ENCODE assay signal across 8 cellular contexts in the genomic region with DNA sequence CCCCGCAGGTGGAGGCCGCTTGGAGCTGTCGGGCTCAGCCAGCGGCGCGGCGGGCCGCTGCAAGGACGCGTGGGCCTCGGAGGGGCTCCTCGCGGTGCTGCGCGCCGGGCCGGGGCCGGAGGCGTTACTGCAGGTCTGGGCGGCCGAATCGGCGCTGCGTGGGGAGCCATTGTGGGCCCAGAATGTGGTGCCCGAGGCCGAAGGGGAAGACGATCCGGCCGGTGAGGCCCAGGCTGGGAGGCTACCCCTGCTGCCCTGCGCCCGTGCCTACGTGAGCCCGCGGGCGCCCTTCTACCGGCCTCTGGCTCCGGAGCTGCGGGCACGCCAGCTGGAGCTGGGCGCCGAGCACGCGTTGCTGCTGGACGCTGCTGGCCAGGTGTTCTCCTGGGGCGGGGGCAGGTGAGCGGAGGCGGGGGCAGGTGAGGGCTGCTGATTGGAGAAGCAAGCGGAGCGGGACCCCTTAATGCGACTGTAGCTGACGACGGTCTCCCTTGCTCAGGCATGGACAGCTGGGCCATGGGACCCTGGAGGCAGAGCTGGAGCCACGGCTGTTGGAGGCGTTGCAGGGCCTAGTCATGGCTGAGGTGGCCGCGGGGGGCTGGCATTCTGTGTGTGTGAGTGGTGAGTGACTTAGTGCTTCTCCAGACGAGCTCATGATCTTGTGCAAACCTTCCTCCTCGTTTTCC. TPM values are rescaled to one million over a fixed set of nuclear protein-coding genes. Genes with fewer than 3 reads are reported as not detected.
DNase-seq lines count a peak whose midpoint lies in the region; ATAC-seq and TF ChIP-seq lines count a peak whose summit lies in the region.

No MANE protein-coding gene starts in this region.

- no peaks in the 10 kb centered on the region for H3K9me2 ChIP-seq in PC-3 (replicated peaks; ENCODE audit: low read length)

- peak overlapping the region; percentile 82 for H3K4me2 ChIP-seq in PC-3 (ENCODE audit: low read length)

- peaks cover 10% of the 10 kb centered on the region for H3K79me2 ChIP-seq in PC-3 (ENCODE audit: low read length)

- H3K27me3 Mint-ChIP-seq in naive B cell = no peaks in the 10 kb centered on the region

- H3K9me3 ChIP-seq in PC-3 (ENCODE audit: low read length) = no peaks in the 10 kb centered on the region

- DNase-seq in PC-3 = peak; percentile 24
- peak; percentile 40 for DNase-seq in epithelial cell of esophagus (ENCODE audit: low read depth)
- DNase-seq in naive B cell = no peak
- no peak for DNase-seq in A172 (ENCODE audit: low spot score)
- DNase-seq in GM10266 (ENCODE audit: extremely low spot score) = no peak

- peak overlapping the region; percentile 67 for H2AFZ ChIP-seq in PC-3 (ENCODE audit: low read length)

- peak; percentile 16 for ATAC-seq in PC-3
- no peak for ATAC-seq in naive B cell (ENCODE audit: low read depth in 2 of 2)
- no peak for ATAC-seq in GM21825 (IDR thresholded peaks at IDR 0.05; ENCODE audit: unreplicated experiment)
- ATAC-seq in GM19324 (IDR thresholded peaks at IDR 0.05; ENCODE audit: low FRiP score, unreplicated experiment) = no peak

- no peak for TF ChIP-seq CTCF in C4-2B (conservative IDR thresholded peaks at IDR 0.05)
- no peak for TF ChIP-seq CTCF in PC-3 (conservative IDR thresholded peaks at IDR 0.05; ENCODE audit: low read depth, low read length)
- TF ChIP-seq CTCF in epithelial cell of esophagus (IDR thresholded peaks at IDR 0.05; ENCODE audit: insufficient read depth, low read depth, low read length, missing control alignments) = no peak
- no peak for TF ChIP-seq CTCF in GM10266 (IDR thresholded peaks at IDR 0.05; ENCODE audit: control insufficient read depth, insufficient read depth, low read depth, missing control alignments)

- H3K9ac ChIP-seq in PC-3 (ENCODE audit: low read length) = peak overlapping the region; percentile 67

- no peak overlapping the region for H3K27ac Mint-ChIP-seq in naive B cell

- no peaks in the 10 kb centered on the region for H3K27me3 ChIP-seq in PC-3 (ENCODE audit: low read length)

- H4K20me1 ChIP-seq in PC-3 (ENCODE audit: low read length) = no peaks in the 10 kb centered on the region

- H3K27ac ChIP-seq in C4-2B (peak overlapping the region; percentile 95), PC-3 (ENCODE audit: low read length) (no peak overlapping the region)

- H3K4me3 Mint-ChIP-seq in naive B cell = peak overlapping the region in 7 of 8 donors; percentile 53 to 78 (median 73)

- CTCF ChIA-PET in PC-3 (lab: Charles Lee) = interaction anchor here (0.6 to 1.8 kb wide), 9 partner anchors 23 to 1638 kb away, joined by 3 to 10 read pairs (median 4); partner anchors contain the start of genes HDDC3, UNC45A and VPS33B

- H3K36me3 Mint-ChIP-seq in naive B cell = peaks cover 6 to 15% of the 10 kb centered on the region in 2 donors

- no peaks in the 10 kb centered on the region for H3K9me3 Mint-ChIP-seq in naive B cell

- intact Hi-C loops in PC-3 (cut with micrococcal nuclease) = loop anchor here (2.0 to 5.0 kb wide), 3 partner anchors 35 to 76 kb away; partner anchors contain the start of genes PRC1 and VPS33B

- no TSS peak for BruUV-seq in PC-3 (replicated peaks; lab: Mats Ljungman, UMichigan)

- peak overlapping the region; percentile 77 for H3K4me3 ChIP-seq in PC-3 (ENCODE audit: low read length)
- H3K4me3 ChIP-seq in epithelial cell of esophagus (ENCODE audit: low read length) = peak overlapping the region; percentile 90

- POLR2A ChIA-PET in PC-3 (lab: Charles Lee; ENCODE audit: unreplicated experiment) = interaction anchor here (0.7 to 0.9 kb wide), 2 partner anchors 64 to 170 kb away, joined by 3 to 6 read pairs; no protein-coding TSS in a partner anchor

- H3K36me3 ChIP-seq in PC-3 (ENCODE audit: low read depth, low read length) = peaks cover 2% of the 10 kb centered on the region; the same call in 1 of the 2 replicates

- H3K4me1 ChIP-seq in PC-3 (ENCODE audit: insufficient read depth, low read length) = peaks cover 19% of the 10 kb centered on the region

- peaks cover 10 to 20% (median 17%) of the 10 kb centered on the region in 3 donors for H3K4me1 Mint-ChIP-seq in naive B cell

- H3F3A ChIP-seq in PC-3 (ENCODE audit: low read length, unreplicated experiment) = no peaks in the 10 kb centered on the region

RNA-seq across cellular contexts. Expression of gene RCCD1, which starts 2.6 kb away (rescaled TPM):
- total RNA-seq in PC-3 (2014; rRNA removed) = 9.2 and 11.7 TPM in 2 replicates
- 1 to 10 TPM; 4.0 to 6.6 (median 5.2) TPM for polyA plus RNA-seq in naive B cell (ENCODE audit: low read depth in 6 of 6)
- 9.2 and 11.0 TPM in 2 replicates for total RNA-seq in A172 (2014; rRNA removed; shearing (Covaris generic))

RNA-seq across cellular contexts. Expression of gene UNC45A, which starts 22.2 kb away (rescaled TPM):
- 68.4 and 73.7 TPM in 2 replicates for total RNA-seq in PC-3 (2014; rRNA removed)
- 10 to 100 TPM; 54.9 to 76.1 (median 60.9) TPM for polyA plus RNA-seq in naive B cell (ENCODE audit: low read depth in 6 of 6)
- total RNA-seq in A172 (2014; rRNA removed; shearing (Covaris generic)) = 64.5 and 64.7 TPM in 2 replicates

RNA-seq across cellular contexts. Expression of gene HDDC3, which starts 24.9 kb away (rescaled TPM):
- total RNA-seq in PC-3 (2014; rRNA removed) = 18.5 and 19.6 TPM in 2 replicates
- polyA plus RNA-seq in naive B cell (ENCODE audit: low read depth in 6 of 6) = 10 to 100 TPM; 24.6 to 39.5 (median 35.0) TPM
- total RNA-seq in A172 (2014; rRNA removed; shearing (Covaris generic)) = 11.3 and 15.4 TPM in 2 replicates

RNA-seq across cellular contexts. Expression of gene PRC1, which starts 37.1 kb away (rescaled TPM):
- total RNA-seq in PC-3 (2014; rRNA removed) = 236 and 243 TPM in 2 replicates
- 1 to 10 TPM in 5 of 6 donors, not detected in 1; 1.8 to 8.9 (median 3.9) TPM for polyA plus RNA-seq in naive B cell (ENCODE audit: low read depth in 6 of 6)
- total RNA-seq in A172 (2014; rRNA removed; shearing (Covaris generic)) = 311 and 334 TPM in 2 replicates

RNA-seq across cellular contexts. Expression of gene MAN2A2, which starts 54.1 kb away (rescaled TPM):
- total RNA-seq in PC-3 (2014; rRNA removed) = 19.8 and 26.3 TPM in 2 replicates
- polyA plus RNA-seq in naive B cell (ENCODE audit: low read depth in 6 of 6) = 1 to 10 TPM; 1.4 to 8.9 (median 6.5) TPM
- 7.3 and 8.0 TPM in 2 replicates for total RNA-seq in A172 (2014; rRNA removed; shearing (Covaris generic))

Comparison
In these comparisons a context has a peak if more than half of its experiments do, and no peak if none do; other contexts are left out.
1. DNase-seq: peak in PC-3 (single experiment) and epithelial cell of esophagus (single experiment); none in naive B cell (single experiment), A172 (single experiment) and GM10266 (single experiment).